Comparison of ENCODE assay signal across 27 cellular contexts in the genomic region with DNA sequence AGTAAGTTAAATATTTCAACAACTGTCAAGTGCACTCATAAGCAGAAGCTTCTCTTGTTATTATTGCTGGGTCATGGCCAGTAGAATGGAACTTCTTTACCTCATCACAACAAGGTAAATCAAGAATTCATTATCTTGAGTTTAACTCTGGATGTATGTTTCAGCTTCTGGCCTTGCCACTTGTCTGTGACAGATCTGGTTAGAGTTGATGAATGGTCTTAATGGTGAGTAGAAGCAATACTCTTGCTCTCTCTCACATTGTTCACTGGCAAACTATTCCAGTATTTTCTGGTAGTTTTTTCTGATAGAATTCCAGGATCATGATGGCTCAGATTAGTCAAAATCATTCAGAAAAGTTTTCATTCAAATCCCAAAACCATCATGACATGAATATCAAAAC.
"Had no signal": no experiment of that assay in that cellular context is flagged by ENCODE, and none has a peak within 500 bp of the region (broad histone marks: within the 10 kb centered on the region; RNA-seq: fewer than 3 reads in every experiment).

No MANE protein-coding gene starts in this region.

- DNase-seq: hippocampal formation; kidney; left colon; left lung; lower lobe of right lung; mammary epithelial cell; mesenchymal stem cell; naive thymus-derived CD8-positive, alpha-beta T cell; nucleus accumbens; pancreas; posterior cingulate gyrus; retina; right cardiac atrium; stimulated activated CD4-positive, alpha-beta T cell treated with anti-CD3 and anti-CD28 coated beads, Interleukin-12 subunit alpha, Interleukin-12 subunit beta, amount 100 ng/mL, for 4 hours; stimulated activated CD4-positive, alpha-beta T cell treated with anti-CD3 and anti-CD28 coated beads, Interleukin-15, amount 100 ng/mL, for 24 hours; stimulated activated CD4-positive, alpha-beta T cell treated with anti-CD3 and anti-CD28 coated beads, Interleukin-2, amount 100 ng/mL, for 24 hours; stimulated activated CD4-positive, alpha-beta T cell treated with anti-CD3 and anti-CD28 coated beads, Interleukin-4, amount 100 ng/mL, for 24 hours; stimulated activated naive CD4-positive, alpha-beta T cell; tibial artery; upper lobe of right lung had no signal

- H3K27me3 ChIP-seq: left lung, pancreas, suprapubic skin, tibial artery, upper lobe of right lung had no signal

- H3K9me3 ChIP-seq: left lung, lower lobe of right lung, pancreas, prostate gland, suprapubic skin, thoracic aorta, tibial artery, upper lobe of right lung had no signal

- FAIRE-seq: kidney, pancreas, urothelium cell line had no signal

- H3K36me3 ChIP-seq: left lung, lower lobe of right lung, pancreas, prostate gland, suprapubic skin, thoracic aorta, tibial artery, upper lobe of right lung had no signal

- H3K4me1 ChIP-seq: left lung, lower lobe of right lung, pancreas, prostate gland, suprapubic skin, tibial artery, upper lobe of right lung had no signal

- H3K4me3 ChIP-seq: left lung, lower lobe of right lung, pancreas, prostate gland, skin epidermis, suprapubic skin, thoracic aorta, tibial artery, upper lobe of right lung had no signal

- H3K27ac ChIP-seq: left lung, lower lobe of right lung, pancreas, prostate gland, skin epidermis, suprapubic skin, thoracic aorta, tibial artery, upper lobe of right lung had no signal

- ATAC-seq: left colon; left lung; lower lobe of right lung; naive thymus-derived CD8-positive, alpha-beta T cell; right cardiac atrium; sciatic nerve; stimulated activated effector memory CD8-positive, alpha-beta T cell treated with anti-CD3 and anti-CD28 coated beads, Interleukin-12 subunit alpha, Interleukin-12 subunit beta, amount 100 ng/mL, for 72 hours; upper lobe of right lung had no signal
